8 cellular contexts compared by ENCODE assay signal in genomic region chr6:17962436-17963031, GRCh38. TPM values are rescaled to one million over a fixed set of nuclear protein-coding genes. Genes with fewer than 3 reads are reported as not detected.
DNase-seq lines count a peak whose midpoint lies in the region; ATAC-seq, FAIRE-seq and TF ChIP-seq lines count a peak whose summit lies in the region.

No MANE protein-coding gene starts in this region.

- 83 to 84% methylated on average over 6 of the region's 6 CpGs for WGBS in pancreas, 2 donors

- peak; percentile 67 for DNase-seq in GDM1 (lab: John Stamatoyannopoulos, UW)
- peak; percentile 91 to 93 for DNase-seq in SJCRH30
- DNase-seq in fibroblast of the aortic adventitia (ENCODE audit: low read depth) = peak; percentile 91
- peak in 2 of 6 donors; percentile 18 to 37 for DNase-seq in pancreas
- DNase-seq in stimulated activated CD4-positive, alpha-beta T cell treated with anti-CD3 and anti-CD28 coated beads, Interleukin-4, amount 100 ng/mL, for 1 hour = no peak
- no peak for DNase-seq in midbrain (lab: John Stamatoyannopoulos, UW)

- H3K27me3 ChIP-seq in SJCRH30 (no peaks in the 10 kb centered on the region), pancreas (no peaks in the 10 kb centered on the region)

- intact Hi-C loops in pancreas (cut with DNase I) = no loop called here

- TF ChIP-seq CTCF in fibroblast of the aortic adventitia (IDR thresholded peaks at IDR 0.05; ENCODE audit: insufficient read depth, low read length) (no peak), pancreas (IDR thresholded peaks at IDR 0.05) (no peak)

- H3K9me3 ChIP-seq in SJCRH30 (replicated peaks) (no peaks in the 10 kb centered on the region), pancreas (no peaks in the 10 kb centered on the region)

- H3K4me3 ChIP-seq in SJCRH30 (no peak overlapping the region), fibroblast of the aortic adventitia (ENCODE audit: low read depth, low read length) (no peak overlapping the region), pancreas (no peak overlapping the region)

- H3K27ac ChIP-seq in SJCRH30 (peak overlapping the region; percentile 51), pancreas (no peak overlapping the region)

- no peak for FAIRE-seq in pancreas (lab: Jason Lieb, UNC)

- ATAC-seq in pancreas (peak in 3 of 4 donors; percentile 44 to 80 (median 55)), HG03045 (IDR thresholded peaks at IDR 0.05; ENCODE audit: unreplicated experiment) (no peak), GM19452 (IDR thresholded peaks at IDR 0.05; ENCODE audit: unreplicated experiment) (no peak)

- H3K4me1 ChIP-seq in SJCRH30 (peaks cover 30% of the 10 kb centered on the region), pancreas (peaks cover 0 to 10% (median 6%) of the 10 kb centered on the region in 3 donors)

- H3K36me3 ChIP-seq in SJCRH30 = no peaks in the 10 kb centered on the region
- H3K36me3 ChIP-seq in pancreas = no peaks in the 10 kb centered on the region

RNA-seq across cellular contexts. Expression of gene KIF13A, which starts 24.9 kb away (rescaled TPM):
- total RNA-seq in SJCRH30 (2014; rRNA removed; shearing (Covaris generic)) = 13.3 and 18.9 TPM in 2 replicates
- total RNA-seq in fibroblast of the aortic adventitia (ENCODE audit: low replicate concordance) = 53.2 and 86.8 TPM in 2 replicates
- 10 to 100 TPM; 11.8 to 18.1 (median 12.5) TPM for total RNA-seq in pancreas
- polyA plus RNA-seq in pancreas = 10 to 100 TPM in 1 of 2 donors, 1 to 10 TPM in 1; 7.3 to 16.2 TPM

Comparison
In these comparisons a context has a peak if more than half of its experiments do, and no peak if none do; other contexts are left out.
1. DNase-seq: peak in GDM1 (single experiment), SJCRH30 (2 of 2) and fibroblast of the aortic adventitia (single experiment); none in stimulated activated CD4-positive, alpha-beta T cell treated with anti-CD3 and anti-CD28 coated beads, Interleukin-4, amount 100 ng/mL, for 1 hour (single experiment) and midbrain (single experiment).
2. ATAC-seq: peak in pancreas (3 of 4); none in HG03045 (single experiment) and GM19452 (single experiment).